Comparison of ENCODE assay signal across 18 cellular contexts in genomic region chr4:153987291-153987690, GRCh38.
DNase-seq lines count a peak whose midpoint lies in the region; ATAC-seq and TF ChIP-seq lines count a peak whose summit lies in the region.
"Had no signal": no experiment of that assay in that cellular context is flagged by ENCODE, and none has a peak within 500 bp of the region (broad histone marks: within the 10 kb centered on the region; RNA-seq: fewer than 3 reads in every experiment).

No MANE protein-coding gene starts in this region.

- no peaks in the 10 kb centered on the region for H3K4me1 Mint-ChIP-seq in CD4-positive, alpha-beta T cell (ENCODE audit: low read depth)
- H3K4me1 Mint-ChIP-seq in activated naive CD4-positive, alpha-beta T cell treated with anti-CD3 and anti-CD28 coated beads for 36 hours (ENCODE audit: low read depth), result no peaks in the 10 kb centered on the region

- POLR2A ChIA-PET in CD4-positive, alpha-beta T cell (lab: Charles Lee), result no interaction called here

- no peaks in the 10 kb centered on the region for H3K36me3 Mint-ChIP-seq in CD4-positive, alpha-beta T cell (ENCODE audit: low read depth)
- no peaks in the 10 kb centered on the region for H3K36me3 Mint-ChIP-seq in activated naive CD4-positive, alpha-beta T cell treated with anti-CD3 and anti-CD28 coated beads for 36 hours (ENCODE audit: low read depth)

- intact Hi-C loops in CD4-positive, alpha-beta T cell (cut with DNase I, micrococcal nuclease), result no loop called here
- intact Hi-C loops in activated naive CD4-positive, alpha-beta T cell treated with anti-CD3 and anti-CD28 coated beads for 36 hours (cut with micrococcal nuclease), result no loop called here

- H3K9me3 ChIP-seq in CD4-positive, alpha-beta T cell (ENCODE audit: control insufficient read depth, low read length), result no peaks in the 10 kb centered on the region
- H3K9me3 ChIP-seq: vagina had no signal

- no peak overlapping the region for H3K4me3 Mint-ChIP-seq in CD4-positive, alpha-beta T cell
- H3K4me3 Mint-ChIP-seq in activated naive CD4-positive, alpha-beta T cell treated with anti-CD3 and anti-CD28 coated beads for 36 hours, result no peak overlapping the region

- CTCF ChIA-PET in CD4-positive, alpha-beta T cell (lab: Charles Lee), result no interaction called here
- CTCF ChIA-PET in activated naive CD4-positive, alpha-beta T cell treated with anti-CD3 and anti-CD28 coated beads for 36 hours (lab: Charles Lee), result no interaction called here

- DNase-seq in AG08395 (ENCODE audit: low spot score) (peak; percentile 82), M059J (ENCODE audit: low read depth) (peak; percentile 96), cardiac fibroblast (ENCODE audit: low read depth in 2 of 2) (peak; percentile 50 to 85), kidney tubule cell (ENCODE audit: low spot score) (peak; percentile 74), hepatic stellate cell (ENCODE audit: low spot score) (no peak), activated T-cell treated with anti-CD3 and anti-CD28 coated beads for 4 hours (no peak)
- DNase-seq in CD4-positive, alpha-beta T cell, result no peak
- DNase-seq in activated naive CD4-positive, alpha-beta T cell treated with anti-CD3 and anti-CD28 coated beads for 36 hours, result no peak
- DNase-seq: amniotic stem cell; NCI-H2227 treated with DMSO at 0.1 percent for 48 hours; NK-92 treated with Interleukin-12 subunit alpha and Interleukin-12 subunit beta, amount 100 ng/mL, for 24 hours; Right ventricle myocardium superior; stimulated activated naive CD8-positive, alpha-beta T cell treated with anti-CD3 and anti-CD28 coated beads, Interleukin-15, Interleukin-2, amounts not matched to agents 100 U/mL and 50 U/mL, for 24 hours; T-helper 1 cell had no signal

- TF ChIP-seq CTCF in cardiac fibroblast (IDR thresholded peaks at IDR 0.05; ENCODE audit: low read depth, low read length), result no peak
- TF ChIP-seq CTCF in CD4-positive, alpha-beta T cell (IDR thresholded peaks at IDR 0.05), result no peak

- H3K27me3 Mint-ChIP-seq in CD4-positive, alpha-beta T cell, result peaks cover 12% of the 10 kb centered on the region
- H3K27me3 Mint-ChIP-seq in activated naive CD4-positive, alpha-beta T cell treated with anti-CD3 and anti-CD28 coated beads for 36 hours (ENCODE audit: low read depth), result peaks cover 21% of the 10 kb centered on the region

- ATAC-seq in CD4-positive, alpha-beta T cell (ENCODE audit: poor library complexity), result no peak
- ATAC-seq: left lobe of liver; stimulated activated naive CD8-positive, alpha-beta T cell treated with anti-CD3 and anti-CD28 coated beads, Interleukin-15, Interleukin-2, amounts not matched to agents 100 U/mL and 50 U/mL, for 24 hours had no signal

- no peaks in the 10 kb centered on the region for H3K9me3 Mint-ChIP-seq in CD4-positive, alpha-beta T cell
- H3K9me3 Mint-ChIP-seq in activated naive CD4-positive, alpha-beta T cell treated with anti-CD3 and anti-CD28 coated beads for 36 hours, result no peaks in the 10 kb centered on the region

- H3K27me3 ChIP-seq in CD4-positive, alpha-beta T cell (ENCODE audit: control insufficient read depth, insufficient read depth, low read length), result no peaks in the 10 kb centered on the region
- H3K27me3 ChIP-seq: vagina had no signal

- H3K27ac Mint-ChIP-seq in CD4-positive, alpha-beta T cell, result no peak overlapping the region
- H3K27ac Mint-ChIP-seq in activated naive CD4-positive, alpha-beta T cell treated with anti-CD3 and anti-CD28 coated beads for 36 hours, result no peak overlapping the region

- H3K27ac ChIP-seq in CD4-positive, alpha-beta T cell (ENCODE audit: low read depth, low read length), result no peak overlapping the region
- H3K27ac ChIP-seq: HL-60, KMS-11, vagina had no signal

- H3K4me3 ChIP-seq in cardiac fibroblast (replicated peaks in 1 of 2; ENCODE audit: low read depth in 2 of 2, low read length in 2 of 2), result no peak overlapping the region
- H3K4me3 ChIP-seq: vagina had no signal

Comparison
In these comparisons a context has a peak if more than half of its experiments do, and no peak if none do; other contexts are left out.
1. DNase-seq: peak in AG08395 (single experiment), M059J (single experiment), cardiac fibroblast (2 of 2) and kidney tubule cell (single experiment); none in hepatic stellate cell (single experiment), CD4-positive, alpha-beta T cell (0 of 10), activated T-cell treated with anti-CD3 and anti-CD28 coated beads for 4 hours (single experiment) and activated naive CD4-positive, alpha-beta T cell treated with anti-CD3 and anti-CD28 coated beads for 36 hours (single experiment).